In the genomic region with DNA sequence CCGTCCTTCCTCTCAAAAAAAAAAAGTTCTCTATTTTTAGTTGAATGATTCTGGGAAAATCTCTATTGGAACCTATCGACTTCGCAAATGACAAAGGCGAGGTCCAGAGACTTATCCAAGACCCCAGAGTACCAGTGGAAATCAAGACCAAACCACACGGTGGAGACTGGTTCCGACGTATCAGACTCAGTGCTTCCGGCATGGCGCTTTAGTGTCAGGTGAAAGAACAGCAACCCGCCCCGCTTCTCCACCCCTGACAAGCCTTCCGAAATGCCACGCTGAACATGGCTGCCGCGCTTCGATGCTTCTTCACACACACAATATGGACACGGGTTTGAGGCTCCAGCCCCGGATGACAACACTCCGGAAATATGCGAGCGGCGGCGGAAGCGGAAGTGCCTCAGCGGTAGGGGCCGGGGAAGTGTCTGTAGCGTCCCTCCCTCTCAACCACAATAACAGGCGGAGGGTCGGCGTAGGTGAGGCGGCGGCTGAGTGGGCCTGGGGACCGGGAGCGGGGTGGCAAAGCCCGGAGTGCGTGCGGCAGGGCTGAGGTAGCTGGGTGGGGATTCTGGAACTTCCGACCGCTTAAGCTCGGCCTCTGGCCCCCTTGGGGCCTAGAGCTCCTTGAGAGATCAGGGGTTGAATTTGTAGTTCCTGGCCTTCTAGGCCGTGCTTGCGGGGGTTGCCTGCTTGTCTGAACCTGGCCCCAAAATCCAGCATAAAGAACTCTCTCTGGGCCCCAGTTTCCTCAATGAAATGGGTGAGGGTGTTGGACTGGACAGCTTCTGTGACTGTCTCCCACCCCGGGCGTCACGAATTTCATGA, we compare ENCODE assay signal across 8 cellular contexts. TPM values are rescaled to one million over a fixed set of nuclear protein-coding genes. Genes with fewer than 3 reads are reported as not detected.
A peak's percentile ranks its signal among the peaks of the same experiment; 100 is the strongest.
DNase-seq lines count a peak whose midpoint lies in the region; ATAC-seq and TF ChIP-seq lines count a peak whose summit lies in the region.

A gene with protein sequence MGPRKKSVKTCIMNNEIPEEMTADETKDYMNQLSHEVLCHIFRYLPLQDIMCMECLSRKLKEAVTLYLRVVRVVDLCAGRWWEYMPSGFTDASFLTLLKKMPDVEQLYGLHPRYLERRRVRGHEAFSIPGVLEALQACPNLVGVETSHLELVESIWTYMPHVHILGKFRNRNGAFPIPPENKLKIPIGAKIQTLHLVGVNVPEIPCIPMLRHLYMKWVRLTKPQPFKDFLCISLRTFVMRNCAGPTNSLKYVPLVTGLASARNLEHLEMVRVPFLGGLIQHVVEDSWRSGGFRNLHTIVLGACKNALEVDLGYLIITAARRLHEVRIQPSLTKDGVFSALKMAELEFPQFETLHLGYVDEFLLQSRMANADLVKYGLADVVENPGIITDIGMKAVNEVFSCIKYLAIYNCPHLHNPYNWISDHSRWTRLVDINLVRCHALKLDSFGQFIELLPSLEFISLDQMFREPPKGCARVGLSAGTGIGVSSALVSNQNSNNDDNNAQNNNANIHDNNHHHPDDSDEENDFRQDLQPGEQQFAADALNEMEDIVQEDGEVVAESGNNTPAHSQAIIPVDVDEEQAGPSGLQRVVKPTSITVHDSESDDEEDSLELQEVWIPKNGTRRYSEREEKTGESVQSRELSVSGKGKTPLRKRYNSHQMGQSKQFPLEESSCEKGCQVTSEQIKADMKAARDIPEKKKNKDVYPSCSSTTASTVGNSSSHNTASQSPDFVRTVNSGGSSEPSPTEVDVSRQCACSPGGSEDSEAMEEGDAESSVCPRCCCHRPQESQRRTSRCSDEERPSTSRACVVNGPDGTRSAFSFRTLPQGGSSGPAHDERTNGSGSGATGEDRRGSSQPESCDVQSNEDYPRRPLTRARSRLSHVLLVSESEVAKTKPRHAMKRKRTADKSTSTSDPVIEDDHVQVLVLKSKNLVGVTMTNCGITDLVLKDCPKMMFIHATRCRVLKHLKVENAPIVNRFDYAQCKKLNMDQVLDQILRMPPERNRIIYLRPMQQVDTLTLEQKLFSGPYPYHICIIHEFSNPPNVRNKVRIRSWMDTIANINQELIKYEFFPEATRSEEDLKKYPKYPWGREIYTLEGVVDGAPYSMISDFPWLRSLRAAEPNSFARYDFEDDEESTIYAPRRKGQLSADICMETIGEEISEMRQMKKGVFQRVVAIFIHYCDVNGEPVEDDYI (plus strand): TSS at position 395 of the 825 bp plus-strand sequence. CDS start 10,819 bp downstream, outside the sequence.

- H3K9me3 Mint-ChIP-seq in activated naive CD4-positive, alpha-beta T cell treated with anti-CD3 and anti-CD28 coated beads, Interleukin-2, amount 50 U/mL, for 24 hours: no peaks in the 10 kb centered on the region

- WGBS in suprapubic skin: under 1% methylated on average over 23 of the region's 45 CpGs

- no peak for TF ChIP-seq EP300 in suprapubic skin (IDR thresholded peaks at IDR 0.05)

- H3K27ac ChIP-seq in suprapubic skin: peak within 1 kb of the TSS; percentile 92

- peaks cover 31% of the 10 kb centered on the region for H3K4me1 ChIP-seq in suprapubic skin

- TF ChIP-seq CTCF in GM10266 (IDR thresholded peaks at IDR 0.05; ENCODE audit: control insufficient read depth, insufficient read depth, low read depth, missing control alignments) (no peak), suprapubic skin (IDR thresholded peaks at IDR 0.05) (no peak)

- H3K27ac Mint-ChIP-seq in activated naive CD4-positive, alpha-beta T cell treated with anti-CD3 and anti-CD28 coated beads, Interleukin-2, amount 50 U/mL, for 24 hours: peak within 1 kb of the TSS; percentile 88

- peak; percentile 99 for ATAC-seq in HG02588 (IDR thresholded peaks at IDR 0.05; ENCODE audit: unreplicated experiment)
- peak; percentile 99 for ATAC-seq in SK-N-SH treated with all-trans-retinoic acid at 6 μM for 48 hours

- H3K4me1 Mint-ChIP-seq in activated naive CD4-positive, alpha-beta T cell treated with anti-CD3 and anti-CD28 coated beads, Interleukin-2, amount 50 U/mL, for 24 hours: peaks cover 65% of the 10 kb centered on the region

- TF ChIP-seq POLR2A in suprapubic skin (IDR thresholded peaks at IDR 0.05): peak; percentile 5 to 91

- DNase-seq in GM10266 (ENCODE audit: extremely low spot score) (peak; percentile 85), NCI-H1092 (lab: John Stamatoyannopoulos, UW) (peak; percentile 90), globus pallidus (ENCODE audit: low spot score) (peak; percentile 95), nucleus accumbens (lab: John Stamatoyannopoulos, UW) (peak; percentile 60 to 98 (median 92)), suprapubic skin (ENCODE audit: low spot score in 2 of 2) (peak; percentile 97 to 98)

- H3K4me3 Mint-ChIP-seq in activated naive CD4-positive, alpha-beta T cell treated with anti-CD3 and anti-CD28 coated beads, Interleukin-2, amount 50 U/mL, for 24 hours: peak within 1 kb of the TSS; percentile 86

- peaks cover 5% of the 10 kb centered on the region for H3K36me3 ChIP-seq in suprapubic skin

- H3K4me3 ChIP-seq in suprapubic skin: peak within 1 kb of the TSS; percentile 74

- H3K9me3 ChIP-seq in suprapubic skin: no peaks in the 10 kb centered on the region

- H3K27me3 ChIP-seq in suprapubic skin: no peaks in the 10 kb centered on the region

- no peaks in the 10 kb centered on the region for H3K27me3 Mint-ChIP-seq in activated naive CD4-positive, alpha-beta T cell treated with anti-CD3 and anti-CD28 coated beads, Interleukin-2, amount 50 U/mL, for 24 hours

- H3K36me3 Mint-ChIP-seq in activated naive CD4-positive, alpha-beta T cell treated with anti-CD3 and anti-CD28 coated beads, Interleukin-2, amount 50 U/mL, for 24 hours: peaks cover 7% of the 10 kb centered on the region

TF ChIP-seq in SK-N-SH treated with all-trans-retinoic acid at 6 μM for 48 hours, 23 proteins besides CTCF, POLR2A, EP300 and RAD21 (continues in another document):
- TF ChIP-seq PPARA (CRISPR knock-in tag; IDR thresholded peaks at IDR 0.05; ENCODE audit: borderline replicate concordance): no peak
- no peak for TF ChIP-seq TOX (CRISPR knock-in tag; IDR thresholded peaks at IDR 0.05; ENCODE audit: borderline replicate concordance)
- TF ChIP-seq ZNF8 (CRISPR knock-in tag; IDR thresholded peaks at IDR 0.05): no peak
- TF ChIP-seq ISL1 (CRISPR knock-in tag; IDR thresholded peaks at IDR 0.05): no peak
- TF ChIP-seq TCF4 (CRISPR knock-in tag; IDR thresholded peaks at IDR 0.05; ENCODE audit: borderline replicate concordance): no peak
- TF ChIP-seq, protein P1, sequence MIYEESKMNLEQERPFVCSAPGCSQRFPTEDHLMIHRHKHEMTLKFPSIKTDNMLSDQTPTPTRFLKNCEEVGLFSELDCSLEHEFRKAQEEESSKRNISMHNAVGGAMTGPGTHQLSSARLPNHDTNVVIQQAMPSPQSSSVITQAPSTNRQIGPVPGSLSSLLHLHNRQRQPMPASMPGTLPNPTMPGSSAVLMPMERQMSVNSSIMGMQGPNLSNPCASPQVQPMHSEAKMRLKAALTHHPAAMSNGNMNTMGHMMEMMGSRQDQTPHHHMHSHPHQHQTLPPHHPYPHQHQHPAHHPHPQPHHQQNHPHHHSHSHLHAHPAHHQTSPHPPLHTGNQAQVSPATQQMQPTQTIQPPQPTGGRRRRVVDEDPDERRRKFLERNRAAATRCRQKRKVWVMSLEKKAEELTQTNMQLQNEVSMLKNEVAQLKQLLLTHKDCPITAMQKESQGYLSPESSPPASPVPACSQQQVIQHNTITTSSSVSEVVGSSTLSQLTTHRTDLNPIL (CRISPR knock-in tag; IDR thresholded peaks at IDR 0.05; ENCODE audit: low read depth): peak; percentile 13; the same call in 1 of the 2 replicates
- TF ChIP-seq, protein P2, sequence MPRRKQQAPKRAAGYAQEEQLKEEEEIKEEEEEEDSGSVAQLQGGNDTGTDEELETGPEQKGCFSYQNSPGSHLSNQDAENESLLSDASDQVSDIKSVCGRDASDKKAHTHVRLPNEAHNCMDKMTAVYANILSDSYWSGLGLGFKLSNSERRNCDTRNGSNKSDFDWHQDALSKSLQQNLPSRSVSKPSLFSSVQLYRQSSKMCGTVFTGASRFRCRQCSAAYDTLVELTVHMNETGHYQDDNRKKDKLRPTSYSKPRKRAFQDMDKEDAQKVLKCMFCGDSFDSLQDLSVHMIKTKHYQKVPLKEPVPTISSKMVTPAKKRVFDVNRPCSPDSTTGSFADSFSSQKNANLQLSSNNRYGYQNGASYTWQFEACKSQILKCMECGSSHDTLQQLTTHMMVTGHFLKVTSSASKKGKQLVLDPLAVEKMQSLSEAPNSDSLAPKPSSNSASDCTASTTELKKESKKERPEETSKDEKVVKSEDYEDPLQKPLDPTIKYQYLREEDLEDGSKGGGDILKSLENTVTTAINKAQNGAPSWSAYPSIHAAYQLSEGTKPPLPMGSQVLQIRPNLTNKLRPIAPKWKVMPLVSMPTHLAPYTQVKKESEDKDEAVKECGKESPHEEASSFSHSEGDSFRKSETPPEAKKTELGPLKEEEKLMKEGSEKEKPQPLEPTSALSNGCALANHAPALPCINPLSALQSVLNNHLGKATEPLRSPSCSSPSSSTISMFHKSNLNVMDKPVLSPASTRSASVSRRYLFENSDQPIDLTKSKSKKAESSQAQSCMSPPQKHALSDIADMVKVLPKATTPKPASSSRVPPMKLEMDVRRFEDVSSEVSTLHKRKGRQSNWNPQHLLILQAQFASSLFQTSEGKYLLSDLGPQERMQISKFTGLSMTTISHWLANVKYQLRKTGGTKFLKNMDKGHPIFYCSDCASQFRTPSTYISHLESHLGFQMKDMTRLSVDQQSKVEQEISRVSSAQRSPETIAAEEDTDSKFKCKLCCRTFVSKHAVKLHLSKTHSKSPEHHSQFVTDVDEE (CRISPR knock-in tag; IDR thresholded peaks at IDR 0.05): no peak
- TF ChIP-seq, protein P3, sequence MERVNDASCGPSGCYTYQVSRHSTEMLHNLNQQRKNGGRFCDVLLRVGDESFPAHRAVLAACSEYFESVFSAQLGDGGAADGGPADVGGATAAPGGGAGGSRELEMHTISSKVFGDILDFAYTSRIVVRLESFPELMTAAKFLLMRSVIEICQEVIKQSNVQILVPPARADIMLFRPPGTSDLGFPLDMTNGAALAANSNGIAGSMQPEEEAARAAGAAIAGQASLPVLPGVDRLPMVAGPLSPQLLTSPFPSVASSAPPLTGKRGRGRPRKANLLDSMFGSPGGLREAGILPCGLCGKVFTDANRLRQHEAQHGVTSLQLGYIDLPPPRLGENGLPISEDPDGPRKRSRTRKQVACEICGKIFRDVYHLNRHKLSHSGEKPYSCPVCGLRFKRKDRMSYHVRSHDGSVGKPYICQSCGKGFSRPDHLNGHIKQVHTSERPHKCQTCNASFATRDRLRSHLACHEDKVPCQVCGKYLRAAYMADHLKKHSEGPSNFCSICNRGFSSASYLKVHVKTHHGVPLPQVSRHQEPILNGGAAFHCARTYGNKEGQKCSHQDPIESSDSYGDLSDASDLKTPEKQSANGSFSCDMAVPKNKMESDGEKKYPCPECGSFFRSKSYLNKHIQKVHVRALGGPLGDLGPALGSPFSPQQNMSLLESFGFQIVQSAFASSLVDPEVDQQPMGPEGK (CRISPR knock-in tag; IDR thresholded peaks at IDR 0.05; ENCODE audit: borderline replicate concordance): 0 out of 2 replicates have a peak, but pooled peaks have one; percentile 39
- TF ChIP-seq ARNTL (CRISPR knock-in tag; IDR thresholded peaks at IDR 0.05; ENCODE audit: borderline replicate concordance, low read depth): no peak
- TF ChIP-seq ESRRG (CRISPR knock-in tag; IDR thresholded peaks at IDR 0.05): no peak

RNA-seq across cellular contexts. Expression of the gene that starts here (rescaled TPM):
- 10 to 100 TPM; 18.2 to 98.8 (median 33.1) TPM for total RNA-seq in suprapubic skin

Comparison
In these comparisons a context has a peak if more than half of its experiments do, and no peak if none do; other contexts are left out.
1. Peak in every context shown above with its lines: DNase-seq, ATAC-seq, H3K4me3 ChIP-seq and H3K27ac ChIP-seq.